In genomic region chr7:141634065-141634464, GRCh38 we compare ENCODE assay signal across 30 cellular contexts.
"Had no signal": no experiment of that assay in that cellular context is flagged by ENCODE, and none has a peak within 500 bp of the region (broad histone marks: within the 10 kb centered on the region; RNA-seq: fewer than 3 reads in every experiment).

No MANE protein-coding gene starts in this region.

- H3K27ac Mint-ChIP-seq: activated CD4-positive, alpha-beta memory T cell treated with anti-CD3 and anti-CD28 coated beads, Interleukin-2, amount 10 ng/mL, durations not matched to agents 7 days and 5 days; activated CD4-positive, alpha-beta T cell treated with anti-CD3 and anti-CD28 coated beads, Interleukin-2, amount 10 ng/mL, durations not matched to agents 7 days and 5 days; activated naive CD8-positive, alpha-beta T cell; activated T-helper 17 cell treated with anti-CD3 and anti-CD28 coated beads, Interleukin-2, amount 50 U/mL, for 72 hours; T-cell; T-helper 1 cell treated with Interleukin-12 subunit alpha and Interleukin-12 subunit beta and Interleukin-4 antibody, amounts not matched to agents 30 μg/mL and 1 μg/mL, for 36 hours; T-helper 2 cell treated with Interferon-gamma antibody and Interleukin-4, amounts not matched to agents 5 μg/mL and 100 μg/mL, for 36 hours had no signal

- H3K4me3 ChIP-seq: colonic mucosa had no signal

- H3K4me1 Mint-ChIP-seq: activated CD4-positive, alpha-beta memory T cell treated with anti-CD3 and anti-CD28 coated beads, Interleukin-2, amount 10 ng/mL, durations not matched to agents 7 days and 5 days; activated CD4-positive, alpha-beta T cell treated with anti-CD3 and anti-CD28 coated beads, Interleukin-2, amount 10 ng/mL, durations not matched to agents 7 days and 5 days; activated T-helper 17 cell treated with anti-CD3 and anti-CD28 coated beads, Interleukin-2, amount 50 U/mL, for 72 hours; T-cell had no signal

- H3K27me3 Mint-ChIP-seq: activated CD4-positive, alpha-beta memory T cell treated with anti-CD3 and anti-CD28 coated beads, Interleukin-2, amount 10 ng/mL, durations not matched to agents 7 days and 5 days; activated CD4-positive, alpha-beta T cell treated with anti-CD3 and anti-CD28 coated beads, Interleukin-2, amount 10 ng/mL, durations not matched to agents 7 days and 5 days; activated naive CD8-positive, alpha-beta T cell; activated T-helper 17 cell treated with anti-CD3 and anti-CD28 coated beads, Interleukin-2, amount 50 U/mL, for 72 hours; T-cell had no signal

- H3K4me1 ChIP-seq: colonic mucosa had no signal

- H3K4me3 Mint-ChIP-seq: activated CD4-positive, alpha-beta memory T cell treated with anti-CD3 and anti-CD28 coated beads, Interleukin-2, amount 10 ng/mL, durations not matched to agents 7 days and 5 days; activated CD4-positive, alpha-beta T cell treated with anti-CD3 and anti-CD28 coated beads, Interleukin-2, amount 10 ng/mL, durations not matched to agents 7 days and 5 days; activated naive CD8-positive, alpha-beta T cell; activated T-cell treated with anti-CD3 and anti-CD28 coated beads, Interleukin-2, amount 50 U/mL, for 4 hours; activated T-helper 17 cell treated with anti-CD3 and anti-CD28 coated beads, Interleukin-2, amount 50 U/mL, for 72 hours; T-cell; T-helper 1 cell treated with Interleukin-12 subunit alpha and Interleukin-12 subunit beta and Interleukin-4 antibody, amounts not matched to agents 30 μg/mL and 1 μg/mL, for 36 hours; T-helper 2 cell treated with Interferon-gamma antibody and Interleukin-4, amounts not matched to agents 5 μg/mL and 100 μg/mL, for 36 hours had no signal

- H3K9me3 ChIP-seq: colonic mucosa had no signal

- H3K9me3 Mint-ChIP-seq: activated CD4-positive, alpha-beta memory T cell treated with anti-CD3 and anti-CD28 coated beads, Interleukin-2, amount 10 ng/mL, durations not matched to agents 7 days and 5 days; activated CD4-positive, alpha-beta T cell treated with anti-CD3 and anti-CD28 coated beads, Interleukin-2, amount 10 ng/mL, durations not matched to agents 7 days and 5 days; activated T-cell treated with anti-CD3 and anti-CD28 coated beads, Interleukin-2, amount 50 U/mL, for 4 hours; activated T-helper 17 cell treated with anti-CD3 and anti-CD28 coated beads, Interleukin-2, amount 50 U/mL, for 72 hours; T-cell; T-helper 1 cell treated with Interleukin-12 subunit alpha and Interleukin-12 subunit beta and Interleukin-4 antibody, amounts not matched to agents 30 μg/mL and 1 μg/mL, for 36 hours; T-helper 2 cell treated with Interferon-gamma antibody and Interleukin-4, amounts not matched to agents 5 μg/mL and 100 μg/mL, for 36 hours had no signal

- H3K36me3 ChIP-seq: brain microvascular endothelial cell, colonic mucosa, WERI-Rb-1 had no signal

- H3K27ac ChIP-seq: brain microvascular endothelial cell, colonic mucosa, WERI-Rb-1 had no signal

- ATAC-seq: activated T-cell treated with anti-CD3 and anti-CD28 coated beads, Interleukin-2, amount 50 U/mL, for 4 hours; activated T-helper 17 cell treated with anti-CD3 and anti-CD28 coated beads, Interleukin-2, amount 50 U/mL, for 72 hours; esophagus mucosa; T-cell had no signal

- H3K27me3 ChIP-seq: brain microvascular endothelial cell, colonic mucosa had no signal

- DNase-seq: activated CD4-positive, alpha-beta memory T cell treated with anti-CD3 and anti-CD28 coated beads, Interleukin-2, amount 10 ng/mL, durations not matched to agents 7 days and 5 days; activated CD4-positive, alpha-beta T cell treated with anti-CD3 and anti-CD28 coated beads for 1 hour; activated CD4-positive, alpha-beta T cell treated with anti-CD3 and anti-CD28 coated beads for 4 hours; activated CD4-positive, alpha-beta T cell treated with anti-CD3 and anti-CD28 coated beads, Interleukin-2, amount 10 ng/mL, durations not matched to agents 7 days and 5 days; activated CD4-positive, alpha-beta T cell treated with anti-CD3 and anti-CD28 coated beads, Interleukin-2, amount 50 U/mL, for 4 hours; activated CD8-positive, alpha-beta memory T cell treated with anti-CD3 and anti-CD28 coated beads, Interleukin-2, amount 50 U/mL, for 48 hours; activated effector memory CD4-positive, alpha-beta T cell treated with Interleukin-2 at 50 U/mL for 16 hours; activated gamma-delta T cell treated with Interleukin-2 at 50 U/mL for 16 hours; activated naive CD4-positive, alpha-beta T cell treated with anti-CD3 and anti-CD28 coated beads, Interleukin-2, amount 50 U/mL, for 16 hours; activated naive CD4-positive, alpha-beta T cell treated with Interleukin-2 at 50 U/mL for 16 hours; activated T-cell treated with anti-CD3 and anti-CD28 coated beads for 4 hours; activated T-cell treated with anti-CD3 and anti-CD28 coated beads, Interleukin-2, amount 50 U/mL, for 4 hours; amniotic stem cell; anterior cingulate cortex; brain microvascular endothelial cell; central memory CD4-positive, alpha-beta T cell; cerebellar nuclear complex; colonic mucosa; effector CD8-positive, alpha-beta T cell; foreskin fibroblast; head of caudate nucleus; SW 1271; T-cell; T1000; WERI-Rb-1 had no signal
